ENCODE assay signal across 12 cellular contexts in genomic region chr6:52544325-52545022, GRCh38. TPM values are rescaled to one million over a fixed set of nuclear protein-coding genes. Genes with fewer than 3 reads are reported as not detected.
A peak's percentile ranks its signal among the peaks of the same experiment; 100 is the strongest.
DNase-seq lines count a peak whose midpoint lies in the region; ATAC-seq and TF ChIP-seq lines count a peak whose summit lies in the region.
"Had no signal": no experiment of that assay in that cellular context is flagged by ENCODE, and none has a peak within 500 bp of the region (broad histone marks: within the 10 kb centered on the region; RNA-seq: fewer than 3 reads in every experiment).

No MANE protein-coding gene starts in this region.

- H3K4me1 ChIP-seq in SK-N-SH (ENCODE audit: control insufficient read depth in 1 of 2, insufficient read depth in 2 of 2, low read depth in 1 of 2, low read length in 1 of 2), result peaks cover 78 to 81% of the 10 kb centered on the region in 2 experiments
- peaks cover 86% of the 10 kb centered on the region for H3K4me1 ChIP-seq in mesodermal cell (ENCODE audit: control insufficient read depth, insufficient read depth, low read length, poor library complexity, severe bottlenecking)
- H3K4me1 ChIP-seq in uterus, result peaks cover 3 to 26% of the 10 kb centered on the region in 2 donors

- peaks cover 91% of the 10 kb centered on the region for H3K79me2 ChIP-seq in SK-N-SH (ENCODE audit: insufficient read depth)

- TF ChIP-seq CTCF in SK-N-SH (IDR thresholded peaks at IDR 0.05) (no peak), coronary artery (IDR thresholded peaks at IDR 0.05) (no peak), uterus (IDR thresholded peaks at IDR 0.05) (no peak)

- no peak for TF ChIP-seq POLR2A in uterus (IDR thresholded peaks at IDR 0.05)

- H3K4me3 ChIP-seq in SK-N-SH (ENCODE audit: low read depth in 2 of 2, low read length in 1 of 2) (no peak overlapping the region), coronary artery (no peak overlapping the region), mesodermal cell (ENCODE audit: extremely low read depth, insufficient read depth, low read length, poor library complexity, severe bottlenecking) (no peak overlapping the region), uterus (no peak overlapping the region)
- H3K4me3 ChIP-seq: dorsolateral prefrontal cortex, K562 had no signal

- H3K9ac ChIP-seq in SK-N-SH, result peak overlapping the region; percentile 38; the same call in 1 of the 2 replicates

- H3F3A ChIP-seq in SK-N-SH (replicated peaks; ENCODE audit: insufficient read depth), result peaks cover 64% of the 10 kb centered on the region

- POLR2A ChIA-PET in SK-N-SH (lab: Yijun Ruan, JAX), result no interaction called here

- peaks cover 3 to 7% of the 10 kb centered on the region in 2 experiments for H3K36me3 ChIP-seq in SK-N-SH (replicated peaks in 1 of 2; ENCODE audit: control insufficient read depth in 1 of 2, insufficient read depth in 2 of 2, low read length in 1 of 2)
- H3K36me3 ChIP-seq in mesodermal cell (ENCODE audit: control insufficient read depth, insufficient read depth, low read length), result peaks cover 21% of the 10 kb centered on the region
- H3K36me3 ChIP-seq in uterus, result no peaks in the 10 kb centered on the region

- DNase-seq in SK-N-SH, result no peak
- DNase-seq in coronary artery (ENCODE audit: low spot score), result no peak
- no peak for DNase-seq in uterus
- DNase-seq in amygdala (lab: John Stamatoyannopoulos, UW), result no peak
- DNase-seq in HuH-7.5 (ENCODE audit: low spot score), result no peak
- DNase-seq: activated CD4-positive, alpha-beta T cell treated with anti-CD3 and anti-CD28 coated beads for 1 hour; activated naive CD4-positive, alpha-beta T cell treated with Interleukin-2 at 50 U/mL for 16 hours; dorsolateral prefrontal cortex had no signal

- no peaks in the 10 kb centered on the region for H4K20me1 ChIP-seq in SK-N-SH (ENCODE audit: insufficient read depth)

- ATAC-seq in SK-N-SH treated with all-trans-retinoic acid at 6 μM for 48 hours, result no peak
- no peak for ATAC-seq in HG02759 (IDR thresholded peaks at IDR 0.05; ENCODE audit: unreplicated experiment)
- ATAC-seq: K562 had no signal

- intact Hi-C loops in uterus (cut with DNase I; ENCODE audit: low total_unique reads), result no loop called here

- H3K9me2 ChIP-seq in SK-N-SH, result no peaks in the 10 kb centered on the region

- no peaks in the 10 kb centered on the region for H3K9me3 ChIP-seq in SK-N-SH
- no peaks in the 10 kb centered on the region for H3K9me3 ChIP-seq in mesodermal cell (ENCODE audit: control insufficient read depth, low read length)
- no peaks in the 10 kb centered on the region for H3K9me3 ChIP-seq in uterus

- TF ChIP-seq EP300 in SK-N-SH (IDR thresholded peaks at IDR 0.05; ENCODE audit: borderline replicate concordance in 1 of 2, low read depth in 1 of 2, low read length in 1 of 2), result no peak

- CTCF ChIA-PET in SK-N-SH (lab: Yijun Ruan, JAX), result interaction anchor here (1.6 to 2.0 kb wide), 2 partner anchors 32 to 53 kb away, joined by 7 read pairs; partner anchors contain the start of gene TRAM2

- no peaks in the 10 kb centered on the region for H3K27me3 ChIP-seq in SK-N-SH (ENCODE audit: insufficient read depth)
- no peaks in the 10 kb centered on the region for H3K27me3 ChIP-seq in uterus
- H3K27me3 ChIP-seq: dorsolateral prefrontal cortex had no signal

- H2AFZ ChIP-seq in SK-N-SH (ENCODE audit: low read depth), result no peak overlapping the region

- H3K27ac ChIP-seq in SK-N-SH (ENCODE audit: low read depth in 2 of 2, low read length in 1 of 2) (peak overlapping the region; percentile 87), coronary artery (peak overlapping the region; percentile 76 to 90), mesodermal cell (ENCODE audit: low read depth, low read length, severe bottlenecking) (peak overlapping the region; percentile 91), uterus (peak overlapping the region; percentile 53 to 56)

- H3K4me2 ChIP-seq in SK-N-SH, result peak overlapping the region; percentile 71

- no peak for TF ChIP-seq RAD21 in SK-N-SH (IDR thresholded peaks at IDR 0.05; ENCODE audit: low read length)

- 91% methylated on average over 9 of the region's 9 CpGs for WGBS in SK-N-SH (ENCODE audit: low lambda C conversion rate)
- WGBS in mesodermal cell (ENCODE audit: insufficient coverage in 2 of 2), 2 experiments, result 94 to 96% methylated on average over 6 to 7 of the region's 9 CpGs

TF ChIP-seq in SK-N-SH, 30 proteins besides CTCF, POLR2A, EP300 and RAD21:
- no peak for TF ChIP-seq RFX5 (IDR thresholded peaks at IDR 0.05; ENCODE audit: low read length)
- no peak for TF ChIP-seq TAF1 (IDR thresholded peaks at IDR 0.05; ENCODE audit: borderline replicate concordance, low read depth, low read length)
- TF ChIP-seq NRF1 (IDR thresholded peaks at IDR 0.05; ENCODE audit: low read depth, low read length), result no peak
- TF ChIP-seq EZH2phosphoT487 (IDR thresholded peaks at IDR 0.05; ENCODE audit: borderline replicate concordance, low read depth), result no peak
- TF ChIP-seq MAX (IDR thresholded peaks at IDR 0.05; ENCODE audit: low read depth), result no peak
- TF ChIP-seq CHD2 (IDR thresholded peaks at IDR 0.05; ENCODE audit: low read length, partially characterized antibody), result no peak

TF ChIP-seq in SK-N-SH treated with all-trans-retinoic acid at 6 μM for 48 hours, 23 proteins besides CTCF, POLR2A, EP300 and RAD21:
- no peak for TF ChIP-seq ZNF70 (CRISPR knock-in tag; IDR thresholded peaks at IDR 0.05)

RNA-seq across cellular contexts. Expression of gene TRAM2, which starts 32.4 kb away (rescaled TPM):
- 26.4 and 36.0 TPM in 2 replicates for polyA plus RNA-seq in SK-N-SH (2012; rRNA removed)
- polyA plus RNA-seq in SK-N-SH (2012; cell fraction: cytosol; rRNA removed), result 23.9 and 25.6 TPM in 2 replicates
- polyA plus RNA-seq in SK-N-SH (2012; cell fraction: nucleus; rRNA removed), result 39.6 and 52.6 TPM in 2 replicates
- 19.4 TPM for polyA plus RNA-seq in mesodermal cell (2013, experiment 1 of 2)
- 16.0 TPM for polyA plus RNA-seq in mesodermal cell (2013, experiment 2 of 2)
- total RNA-seq in uterus, result 10 to 100 TPM in 2 of 4 donors, 1 to 10 TPM in 2; 3.8 to 33.2 (median 17.6) TPM
